19 cellular contexts compared by ENCODE assay signal in genomic region chr15:57859130-57859685, GRCh38.
"Had no signal": no experiment of that assay in that cellular context is flagged by ENCODE, and none has a peak within 500 bp of the region (broad histone marks: within the 10 kb centered on the region; RNA-seq: fewer than 3 reads in every experiment).

No MANE protein-coding gene starts in this region.

- H3K9me3 Mint-ChIP-seq: immature natural killer cell; natural killer cell treated with Interleukin-12 subunit alpha and Interleukin-12 subunit beta and Interleukin-15 and Interleukin-18, amount 100 ng/mL, for 72 hours had no signal

- H3K4me3 ChIP-seq: colonic mucosa, gastrocnemius medialis, left ventricle myocardium inferior, lower lobe of right lung, right atrium auricular region had no signal

- ATAC-seq: gastrocnemius medialis; lower lobe of right lung; natural killer cell treated with Interleukin-12 subunit alpha and Interleukin-12 subunit beta and Interleukin-15 and Interleukin-18, amount 100 ng/mL, for 72 hours had no signal

- H3K27ac ChIP-seq: colonic mucosa, gastrocnemius medialis, left ventricle myocardium inferior, lower lobe of right lung, right atrium auricular region had no signal

- H3K27ac Mint-ChIP-seq: immature natural killer cell; natural killer cell treated with Interleukin-12 subunit alpha and Interleukin-12 subunit beta and Interleukin-15 and Interleukin-18, amount 100 ng/mL, for 72 hours had no signal

- FAIRE-seq: kidney, small intestine had no signal

- H3K4me1 Mint-ChIP-seq: immature natural killer cell had no signal

- DNase-seq: colonic mucosa; dermis blood vessel endothelial cell; erythroblast; gastrocnemius medialis; glutamatergic neuron; immature natural killer cell; kidney; left cardiac atrium; left ventricle myocardium inferior; lower lobe of right lung; mesenchymal stem cell; midbrain; posterior cingulate gyrus; small intestine; stimulated activated CD4-positive, alpha-beta T cell treated with anti-CD3 and anti-CD28 coated beads, Interleukin-2, amount 100 ng/mL, for 48 hours; stimulated activated naive CD4-positive, alpha-beta T cell treated with Interleukin-2 at 50 U/mL for 16 hours; trophoblast cell had no signal

- H3K27me3 ChIP-seq: colonic mucosa, gastrocnemius medialis, right atrium auricular region had no signal

- H3K4me3 Mint-ChIP-seq: immature natural killer cell; natural killer cell treated with Interleukin-12 subunit alpha and Interleukin-12 subunit beta and Interleukin-15 and Interleukin-18, amount 100 ng/mL, for 72 hours had no signal

- H3K36me3 Mint-ChIP-seq: immature natural killer cell; natural killer cell treated with Interleukin-12 subunit alpha and Interleukin-12 subunit beta and Interleukin-15 and Interleukin-18, amount 100 ng/mL, for 72 hours had no signal

- H3K4me1 ChIP-seq: colonic mucosa, gastrocnemius medialis, lower lobe of right lung, right atrium auricular region had no signal

- H3K36me3 ChIP-seq: colonic mucosa, gastrocnemius medialis, left ventricle myocardium inferior, lower lobe of right lung, right atrium auricular region had no signal

- H3K9me3 ChIP-seq: colonic mucosa, gastrocnemius medialis, lower lobe of right lung had no signal
